Comparison of ENCODE assay signal across 7 cellular contexts in genomic region chr19:46616631-46617322, GRCh38. TPM values are rescaled to one million over a fixed set of nuclear protein-coding genes. Genes with fewer than 3 reads are reported as not detected.
DNase-seq lines count a peak whose midpoint lies in the region; ATAC-seq and TF ChIP-seq lines count a peak whose summit lies in the region.
"Had no signal": no experiment of that assay in that cellular context is flagged by ENCODE, and none has a peak within 500 bp of the region (broad histone marks: within the 10 kb centered on the region; RNA-seq: fewer than 3 reads in every experiment).

No MANE protein-coding gene starts in this region.

- peaks cover 3% of the 10 kb centered on the region; the same call in 1 of the 2 replicates for H3K27me3 ChIP-seq in SJCRH30

- no peaks in the 10 kb centered on the region for H3K9me3 ChIP-seq in SJCRH30 (replicated peaks)

- H3K36me3 ChIP-seq in SJCRH30: no peaks in the 10 kb centered on the region

- TF ChIP-seq CTCF in fibroblast of mammary gland (conservative IDR thresholded peaks at IDR 0.05; ENCODE audit: control insufficient read depth, insufficient read depth, low read depth, low read length): peak; percentile 22

- H3K27ac ChIP-seq in SJCRH30: no peak overlapping the region

- intact Hi-C loops in Right ventricle myocardium inferior (cut with DNase I): no loop called here
- intact Hi-C loops in cardiac septum (cut with DNase I): no loop called here

- peaks cover 28% of the 10 kb centered on the region for H3K4me1 ChIP-seq in SJCRH30

- H3K4me3 ChIP-seq in SJCRH30 (no peak overlapping the region), fibroblast of mammary gland (ENCODE audit: control insufficient read depth, low read depth, low read length) (no peak overlapping the region)

- DNase-seq in Right ventricle myocardium inferior (ENCODE audit: missing footprints) (no peak), cardiac septum (ENCODE audit: low spot score) (no peak), SJCRH30 (peak; percentile 82 to 85), fibroblast of mammary gland (ENCODE audit: low read depth) (peak; percentile 74), medulla oblongata (ENCODE audit: extremely low spot score) (no peak)
- peak; percentile 27 for DNase-seq in stimulated activated naive CD4-positive, alpha-beta T cell treated with Interleukin-2 at 50 U/mL for 16 hours (lab: John Stamatoyannopoulos, UW)

- peak; percentile 42 for ATAC-seq in Right ventricle myocardium inferior

RNA-seq across cellular contexts. Expression of gene PTGIR, which starts 8.1 kb away (rescaled TPM):
- total RNA-seq in Right ventricle myocardium inferior (3.8 TPM), cardiac septum (8.6 TPM)
- not detected in 2 replicates for total RNA-seq in SJCRH30 (2014; rRNA removed; shearing (Covaris generic))

RNA-seq across cellular contexts. Expression of gene CALM3, which starts 15.6 kb away (rescaled TPM):
- 378 TPM for total RNA-seq in Right ventricle myocardium inferior
- 271 TPM for total RNA-seq in cardiac septum
- total RNA-seq in SJCRH30 (2014; rRNA removed; shearing (Covaris generic)): 239 and 247 TPM in 2 replicates

RNA-seq across cellular contexts. Expression of gene GNG8, which starts 19.2 kb away (rescaled TPM):
- total RNA-seq in Right ventricle myocardium inferior (not detected), cardiac septum (not detected)
- total RNA-seq in SJCRH30 (2014; rRNA removed; shearing (Covaris generic)): not detected in 2 replicates
- total RNA-seq: mononuclear cell had no signal

RNA-seq across cellular contexts. Expression of gene DACT3, which starts 44.2 kb away (rescaled TPM):
- total RNA-seq in Right ventricle myocardium inferior (14.1 TPM), cardiac septum (23.8 TPM)
- total RNA-seq in SJCRH30 (2014; rRNA removed; shearing (Covaris generic)): 2.6 and 2.7 TPM in 2 replicates

Comparison
In these comparisons a context has a peak if more than half of its experiments do, and no peak if none do; other contexts are left out.
1. DNase-seq: peak in SJCRH30 (2 of 2), fibroblast of mammary gland (single experiment) and stimulated activated naive CD4-positive, alpha-beta T cell treated with Interleukin-2 at 50 U/mL for 16 hours (single experiment); none in Right ventricle myocardium inferior (single experiment), cardiac septum (single experiment) and medulla oblongata (single experiment).